ENCODE assay signal across 8 cellular contexts in the genomic region with DNA sequence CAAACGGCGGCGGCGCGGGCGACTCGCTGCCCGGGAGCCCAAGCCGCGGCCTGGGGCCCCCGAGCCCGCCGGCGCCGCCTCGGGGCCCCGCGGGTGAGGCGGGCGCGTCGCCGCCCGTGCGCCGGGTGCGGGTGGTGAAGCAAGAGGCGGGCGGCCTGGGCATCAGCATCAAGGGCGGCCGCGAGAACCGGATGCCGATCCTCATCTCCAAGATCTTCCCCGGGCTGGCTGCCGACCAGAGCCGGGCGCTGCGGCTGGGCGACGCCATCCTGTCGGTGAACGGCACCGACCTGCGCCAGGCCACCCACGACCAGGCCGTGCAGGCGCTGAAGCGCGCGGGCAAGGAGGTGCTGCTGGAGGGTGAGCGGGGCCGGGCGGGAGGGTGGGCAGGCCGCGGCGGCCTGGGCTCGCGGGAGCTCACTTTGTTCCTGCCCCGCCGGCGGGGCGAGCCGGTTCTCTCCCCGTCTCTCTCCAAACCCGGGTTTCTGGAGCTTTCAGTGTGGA. TPM values are rescaled to one million over a fixed set of nuclear protein-coding genes. Genes with fewer than 3 reads are reported as not detected.
DNase-seq lines count a peak whose midpoint lies in the region; ATAC-seq and TF ChIP-seq lines count a peak whose summit lies in the region.

No MANE protein-coding gene starts in this region.

- ATAC-seq in HG02885 (IDR thresholded peaks at IDR 0.05; ENCODE audit: poor library complexity, unreplicated experiment) (peak; percentile 34), left cardiac atrium (peak; percentile 18 to 51), HG03378 (IDR thresholded peaks at IDR 0.05; ENCODE audit: unreplicated experiment) (no peak)
- ATAC-seq in activated naive CD8-positive, alpha-beta T cell treated with anti-CD3 and anti-CD28 coated beads, Interleukin-2, amount 50 U/mL, for 24 hours, result peak; percentile 11

- H3K27ac ChIP-seq in SJSA1, result peak overlapping the region; percentile 78
- H3K27ac ChIP-seq in prostate gland, result peak overlapping the region; percentile 86

- no peak for TF ChIP-seq CTCF in prostate gland (IDR thresholded peaks at IDR 0.05)

- WGBS in prostate gland, result 1% methylated on average over 29 of the region's 66 CpGs

- no peaks in the 10 kb centered on the region for H3K9me3 Mint-ChIP-seq in activated naive CD8-positive, alpha-beta T cell treated with anti-CD3 and anti-CD28 coated beads, Interleukin-2, amount 50 U/mL, for 24 hours

- no peaks in the 10 kb centered on the region for H3K27me3 Mint-ChIP-seq in activated naive CD8-positive, alpha-beta T cell treated with anti-CD3 and anti-CD28 coated beads, Interleukin-2, amount 50 U/mL, for 24 hours

- H3K4me3 ChIP-seq in SJSA1 (peak overlapping the region; percentile 96), prostate gland (peak overlapping the region; percentile 80 to 87)

- intact Hi-C loops in left cardiac atrium (cut with DNase I), result no loop called here
- intact Hi-C loops in prostate gland (cut with DNase I), result loop anchor here (10.0 kb wide), 1 partner anchor 57 kb away; no protein-coding TSS in a partner anchor

- DNase-seq in NCI-H748 (lab: John Stamatoyannopoulos, UW; ENCODE audit: unreplicated experiment) (peak; percentile 63), NCI-H748 treated with DMSO at 0.1 percent for 48 hours (lab: John Stamatoyannopoulos, UW) (no peak), SJSA1 (ENCODE audit: low read depth in 1 of 2, low spot score in 2 of 2) (peak; percentile 55 to 62), left cardiac atrium (peak; percentile 68), prostate gland (ENCODE audit: low spot score) (peak; percentile 21)
- peak; percentile 53 for DNase-seq in activated naive CD8-positive, alpha-beta T cell treated with anti-CD3 and anti-CD28 coated beads, Interleukin-2, amount 50 U/mL, for 24 hours

- H3K9me3 ChIP-seq in SJSA1 (replicated peaks) (no peaks in the 10 kb centered on the region), prostate gland (no peaks in the 10 kb centered on the region)

- peak overlapping the region; percentile 84 for H3K27ac Mint-ChIP-seq in activated naive CD8-positive, alpha-beta T cell treated with anti-CD3 and anti-CD28 coated beads, Interleukin-2, amount 50 U/mL, for 24 hours

- H3K4me1 ChIP-seq in SJSA1 (replicated peaks) (peaks cover 31% of the 10 kb centered on the region), prostate gland (replicated peaks) (peaks cover 4% of the 10 kb centered on the region)

- H3K4me1 Mint-ChIP-seq in activated naive CD8-positive, alpha-beta T cell treated with anti-CD3 and anti-CD28 coated beads, Interleukin-2, amount 50 U/mL, for 24 hours, result peaks cover 71% of the 10 kb centered on the region

- H3K4me3 Mint-ChIP-seq in activated naive CD8-positive, alpha-beta T cell treated with anti-CD3 and anti-CD28 coated beads, Interleukin-2, amount 50 U/mL, for 24 hours, result peak overlapping the region; percentile 88

- H3K36me3 Mint-ChIP-seq in activated naive CD8-positive, alpha-beta T cell treated with anti-CD3 and anti-CD28 coated beads, Interleukin-2, amount 50 U/mL, for 24 hours (ENCODE audit: low read depth), result peaks cover 2% of the 10 kb centered on the region

- H3K27me3 ChIP-seq in SJSA1 (replicated peaks) (no peaks in the 10 kb centered on the region), prostate gland (replicated peaks; ENCODE audit: insufficient read depth) (no peaks in the 10 kb centered on the region)

- H3K36me3 ChIP-seq in SJSA1 (peaks cover 20% of the 10 kb centered on the region), prostate gland (no peaks in the 10 kb centered on the region)

- no peak for TF ChIP-seq POLR2A in prostate gland (IDR thresholded peaks at IDR 0.05)

RNA-seq across cellular contexts. Expression of a gene that starts 0.5 kb away (rescaled TPM):
- total RNA-seq in SJSA1 (2014; rRNA removed; shearing (Covaris generic)), result 17.3 and 43.6 TPM in 2 replicates
- total RNA-seq in left cardiac atrium (10 to 100 TPM; 22.7 to 27.8 TPM), prostate gland (10 to 100 TPM; 33.7 to 53.0 TPM)

RNA-seq across cellular contexts. Expression of a gene that starts 55.0 kb away (rescaled TPM):
- total RNA-seq in SJSA1 (2014; rRNA removed; shearing (Covaris generic)), result 20.2 and 28.1 TPM in 2 replicates
- total RNA-seq in left cardiac atrium (10 to 100 TPM; 26.6 to 32.9 TPM), prostate gland (10 to 100 TPM; 18.4 to 51.0 TPM)

RNA-seq across cellular contexts. Expression of a gene that starts 55.1 kb away (rescaled TPM):
- total RNA-seq in SJSA1 (2014; rRNA removed; shearing (Covaris generic)), result 37.6 and 43.1 TPM in 2 replicates
- total RNA-seq in left cardiac atrium (10 to 100 TPM; 52.9 to 56.7 TPM), prostate gland (100 to 1,000 TPM; 124 to 171 TPM)
